Comparison of ENCODE assay signal across 18 cellular contexts in the genomic region with DNA sequence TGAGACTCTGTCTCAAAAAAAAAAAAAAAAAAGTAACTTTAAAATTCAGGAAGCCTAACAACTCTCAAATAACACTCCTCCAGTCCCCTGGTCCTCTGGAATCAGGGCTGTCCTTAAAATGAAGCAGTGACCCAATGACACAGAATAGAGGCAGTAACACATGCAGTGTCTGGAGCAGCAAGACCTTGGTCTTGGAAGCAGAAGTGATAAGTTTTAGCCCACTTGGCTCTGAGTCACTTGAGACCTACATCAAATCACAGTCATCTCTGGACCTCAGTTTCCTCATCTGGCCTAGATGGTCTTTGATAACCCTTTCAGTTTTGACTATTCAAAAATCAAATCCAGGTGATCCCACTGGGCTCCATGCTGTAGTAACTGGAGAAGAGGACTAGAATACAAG. TPM values are rescaled to one million over a fixed set of nuclear protein-coding genes. Genes with fewer than 3 reads are reported as not detected.
A peak's percentile ranks its signal among the peaks of the same experiment; 100 is the strongest.
DNase-seq lines count a peak whose midpoint lies in the region; ATAC-seq, FAIRE-seq and TF ChIP-seq lines count a peak whose summit lies in the region.
"Had no signal": no experiment of that assay in that cellular context is flagged by ENCODE, and none has a peak within 500 bp of the region (broad histone marks: within the 10 kb centered on the region; RNA-seq: fewer than 3 reads in every experiment).

No MANE protein-coding gene starts in this region.

- ATAC-seq in activated T-cell treated with anti-CD3 and anti-CD28 coated beads, Interleukin-2, amount 50 U/mL, for 72 hours (replicated peaks in 1 of 2): peak; percentile 43 to 59
- ATAC-seq in activated T-helper 17 cell treated with anti-CD3 and anti-CD28 coated beads, Interleukin-2, amount 50 U/mL, for 72 hours (replicated peaks): peak; percentile 67
- peak; percentile 64 to 73 for ATAC-seq in stimulated activated naive B cell treated with anti-CD40 and anti-IgM and Interleukin-4, amounts not matched to agents 10 μg/mL and 1 μg/mL and 100 μg/mL, for 72 hours (replicated peaks)
- ATAC-seq in left lobe of liver: no peak
- ATAC-seq in HG02970 (IDR thresholded peaks at IDR 0.05; ENCODE audit: low FRiP score, unreplicated experiment): no peak
- ATAC-seq: CD8-positive, alpha-beta T cell; GM23338 had no signal

- peaks cover 64% of the 10 kb centered on the region for H3K4me1 Mint-ChIP-seq in activated T-cell treated with anti-CD3 and anti-CD28 coated beads, Interleukin-2, amount 50 U/mL, for 72 hours (ENCODE audit: low read depth)
- H3K4me1 Mint-ChIP-seq in activated T-helper 17 cell treated with anti-CD3 and anti-CD28 coated beads, Interleukin-2, amount 50 U/mL, for 72 hours: peaks cover 13% of the 10 kb centered on the region
- H3K4me1 Mint-ChIP-seq in stimulated activated naive B cell treated with anti-CD40 and anti-IgM and Interleukin-4, amounts not matched to agents 10 μg/mL and 1 μg/mL and 100 μg/mL, for 72 hours: peaks cover 3 to 7% of the 10 kb centered on the region in 2 donors
- H3K4me1 Mint-ChIP-seq: GM23338 had no signal

- FAIRE-seq in GM12891 (lab: Jason Lieb, UNC): no peak
- FAIRE-seq: A204.1, GM18507 had no signal

- no peaks in the 10 kb centered on the region for H3K36me3 Mint-ChIP-seq in activated T-cell treated with anti-CD3 and anti-CD28 coated beads, Interleukin-2, amount 50 U/mL, for 72 hours (ENCODE audit: insufficient read depth in 2 of 2)
- no peaks in the 10 kb centered on the region for H3K36me3 Mint-ChIP-seq in activated T-helper 17 cell treated with anti-CD3 and anti-CD28 coated beads, Interleukin-2, amount 50 U/mL, for 72 hours (ENCODE audit: low read depth)
- H3K36me3 Mint-ChIP-seq in stimulated activated naive B cell treated with anti-CD40 and anti-IgM and Interleukin-4, amounts not matched to agents 10 μg/mL and 1 μg/mL and 100 μg/mL, for 72 hours: peaks cover 0 to 1% of the 10 kb centered on the region in 2 donors
- H3K36me3 Mint-ChIP-seq: CD8-positive, alpha-beta T cell had no signal

- no peaks in the 10 kb centered on the region for H3K9me3 Mint-ChIP-seq in activated T-cell treated with anti-CD3 and anti-CD28 coated beads, Interleukin-2, amount 50 U/mL, for 72 hours
- H3K9me3 Mint-ChIP-seq in activated T-helper 17 cell treated with anti-CD3 and anti-CD28 coated beads, Interleukin-2, amount 50 U/mL, for 72 hours: no peaks in the 10 kb centered on the region
- no peaks in the 10 kb centered on the region for H3K9me3 Mint-ChIP-seq in stimulated activated naive B cell treated with anti-CD40 and anti-IgM and Interleukin-4, amounts not matched to agents 10 μg/mL and 1 μg/mL and 100 μg/mL, for 72 hours
- H3K9me3 Mint-ChIP-seq: CD8-positive, alpha-beta T cell; GM23338 had no signal

- peak; percentile 12 to 30 for DNase-seq in activated T-cell treated with anti-CD3 and anti-CD28 coated beads, Interleukin-2, amount 50 U/mL, for 72 hours
- DNase-seq in activated T-cell treated with anti-CD3 and anti-CD28 coated beads for 4 hours (no peak), GM12891 (ENCODE audit: insufficient read length, low spot score) (no peak), left lobe of liver (ENCODE audit: low spot score) (no peak)
- DNase-seq in stimulated activated naive B cell treated with anti-CD40 and anti-IgM and Interleukin-4, amounts not matched to agents 10 μg/mL and 1 μg/mL and 100 μg/mL, for 72 hours: no peak
- no peak for DNase-seq in stimulated activated naive CD4-positive, alpha-beta T cell (lab: John Stamatoyannopoulos, UW)
- DNase-seq: Caco-2; CD8-positive, alpha-beta T cell; DMS53; GF-D8; H7; IMR-90 had no signal

- H3K27ac Mint-ChIP-seq in activated T-cell treated with anti-CD3 and anti-CD28 coated beads, Interleukin-2, amount 50 U/mL, for 72 hours: no peak overlapping the region
- H3K27ac Mint-ChIP-seq in activated T-helper 17 cell treated with anti-CD3 and anti-CD28 coated beads, Interleukin-2, amount 50 U/mL, for 72 hours: no peak overlapping the region
- no peak overlapping the region for H3K27ac Mint-ChIP-seq in stimulated activated naive B cell treated with anti-CD40 and anti-IgM and Interleukin-4, amounts not matched to agents 10 μg/mL and 1 μg/mL and 100 μg/mL, for 72 hours
- H3K27ac Mint-ChIP-seq: B cell; CD8-positive, alpha-beta T cell; GM23338 had no signal

- H3K27me3 Mint-ChIP-seq in activated T-cell treated with anti-CD3 and anti-CD28 coated beads, Interleukin-2, amount 50 U/mL, for 72 hours (ENCODE audit: low read depth): peaks cover 17% of the 10 kb centered on the region
- H3K27me3 Mint-ChIP-seq in activated T-helper 17 cell treated with anti-CD3 and anti-CD28 coated beads, Interleukin-2, amount 50 U/mL, for 72 hours: no peaks in the 10 kb centered on the region
- H3K27me3 Mint-ChIP-seq in stimulated activated naive B cell treated with anti-CD40 and anti-IgM and Interleukin-4, amounts not matched to agents 10 μg/mL and 1 μg/mL and 100 μg/mL, for 72 hours: no peaks in the 10 kb centered on the region
- H3K27me3 Mint-ChIP-seq: B cell had no signal

- peak overlapping the region in 1 of 2 donors; percentile 59 for H3K4me3 Mint-ChIP-seq in activated T-cell treated with anti-CD3 and anti-CD28 coated beads, Interleukin-2, amount 50 U/mL, for 72 hours
- no peak overlapping the region for H3K4me3 Mint-ChIP-seq in activated T-helper 17 cell treated with anti-CD3 and anti-CD28 coated beads, Interleukin-2, amount 50 U/mL, for 72 hours
- H3K4me3 Mint-ChIP-seq in stimulated activated naive B cell treated with anti-CD40 and anti-IgM and Interleukin-4, amounts not matched to agents 10 μg/mL and 1 μg/mL and 100 μg/mL, for 72 hours: no peak overlapping the region
- H3K4me3 Mint-ChIP-seq: B cell; CD8-positive, alpha-beta T cell; GM23338 had no signal

- no peak for TF ChIP-seq POLR2A in GM12891 (IDR thresholded peaks at IDR 0.05; ENCODE audit: low read depth, low read length)

TF ChIP-seq in GM12891, 5 proteins besides CTCF, POLR2A, EP300 and RAD21:
- TF ChIP-seq TAF1 (IDR thresholded peaks at IDR 0.05; ENCODE audit: low read depth, low read length) (no peak), SPI1 (IDR thresholded peaks at IDR 0.05; ENCODE audit: low read depth, low read length) (peak; percentile 40; the same call in 1 of the 2 replicates), POU2F2 (IDR thresholded peaks at IDR 0.05; ENCODE audit: low read depth, low read length) (no peak), POLR2AphosphoS5 (IDR thresholded peaks at IDR 0.05; ENCODE audit: low read depth, low read length) (no peak)

RNA-seq across cellular contexts. Expression of gene LYRM1, which starts 39.0 kb away (rescaled TPM):
- 10 to 100 TPM; 31.8 to 44.0 TPM for total RNA-seq in activated T-cell treated with anti-CD3 and anti-CD28 coated beads, Interleukin-2, amount 50 U/mL, for 72 hours
- 32.4 TPM for polyA plus RNA-seq in GM12891 (2012; ENCODE audit: low read depth, missing spikeins)
- 10 to 100 TPM; 21.0 to 39.7 TPM for total RNA-seq in activated T-helper 17 cell treated with anti-CD3 and anti-CD28 coated beads, Interleukin-2, amount 50 U/mL, for 72 hours
- 33.9 TPM for total RNA-seq in left lobe of liver

RNA-seq across cellular contexts. Expression of gene DCUN1D3, which starts 39.4 kb away (rescaled TPM):
- 1 to 10 TPM; 5.7 to 9.9 TPM for total RNA-seq in activated T-cell treated with anti-CD3 and anti-CD28 coated beads, Interleukin-2, amount 50 U/mL, for 72 hours
- 1.9 TPM for polyA plus RNA-seq in GM12891 (2012; ENCODE audit: low read depth, missing spikeins)
- total RNA-seq in activated T-helper 17 cell treated with anti-CD3 and anti-CD28 coated beads, Interleukin-2, amount 50 U/mL, for 72 hours: 10 to 100 TPM; 14.7 to 25.0 TPM
- 15.0 TPM for total RNA-seq in left lobe of liver

Comparison
In these comparisons a context has a peak if more than half of its experiments do, and no peak if none do; other contexts are left out.
1. DNase-seq: peak in activated T-cell treated with anti-CD3 and anti-CD28 coated beads, Interleukin-2, amount 50 U/mL, for 72 hours (2 of 2); none in activated T-cell treated with anti-CD3 and anti-CD28 coated beads for 4 hours (single experiment), GM12891 (single experiment), stimulated activated naive B cell treated with anti-CD40 and anti-IgM and Interleukin-4, amounts not matched to agents 10 μg/mL and 1 μg/mL and 100 μg/mL, for 72 hours (single experiment), left lobe of liver (single experiment) and stimulated activated naive CD4-positive, alpha-beta T cell (0 of 6).
2. ATAC-seq: peak in activated T-cell treated with anti-CD3 and anti-CD28 coated beads, Interleukin-2, amount 50 U/mL, for 72 hours (2 of 2), activated T-helper 17 cell treated with anti-CD3 and anti-CD28 coated beads, Interleukin-2, amount 50 U/mL, for 72 hours (single experiment) and stimulated activated naive B cell treated with anti-CD40 and anti-IgM and Interleukin-4, amounts not matched to agents 10 μg/mL and 1 μg/mL and 100 μg/mL, for 72 hours (2 of 2); none in left lobe of liver (single experiment) and HG02970 (single experiment).